Comparison of ENCODE assay signal across 8 cellular contexts in the genomic region with DNA sequence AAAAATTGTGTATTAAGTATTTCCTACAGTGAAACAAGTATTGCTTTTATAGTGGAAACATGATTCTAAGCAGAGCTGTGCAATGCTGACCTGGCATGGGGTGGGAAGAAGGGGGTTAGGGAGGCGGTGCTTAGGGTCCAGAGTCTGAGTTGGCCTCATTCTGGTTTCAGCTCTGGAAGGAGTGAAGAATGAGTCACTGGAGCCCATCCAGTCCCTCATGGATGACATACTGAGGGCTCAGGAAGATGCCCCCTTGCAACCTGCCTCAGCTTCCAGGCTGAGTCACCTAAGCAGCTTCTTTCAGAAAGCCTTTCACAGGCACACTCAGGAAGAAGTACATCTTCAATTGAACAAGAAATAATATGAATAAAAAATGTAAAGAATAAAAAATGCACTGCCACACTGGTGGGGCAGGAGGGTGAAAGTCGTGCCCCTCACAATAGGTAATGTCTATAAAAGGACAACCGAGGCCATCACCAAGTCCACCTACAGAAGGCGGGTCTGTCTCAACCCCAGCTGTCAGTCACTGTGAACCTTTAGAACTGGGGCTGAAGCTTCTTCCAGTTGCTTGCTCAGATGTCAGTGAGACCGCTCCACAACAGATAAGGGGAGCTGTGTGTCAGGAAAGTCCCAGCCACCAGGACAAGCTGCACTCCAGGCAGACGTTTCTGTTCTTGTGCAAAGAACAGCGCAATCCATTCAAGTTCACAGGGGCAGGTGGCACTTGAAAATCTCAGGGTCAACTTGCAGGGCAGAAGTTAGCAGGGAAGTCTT. TPM values are rescaled to one million over a fixed set of nuclear protein-coding genes. Genes with fewer than 3 reads are reported as not detected.
A peak's percentile ranks its signal among the peaks of the same experiment; 100 is the strongest.
DNase-seq lines count a peak whose midpoint lies in the region; ATAC-seq, FAIRE-seq and TF ChIP-seq lines count a peak whose summit lies in the region.
"Not testable (repeated sequence)": the region's sequence is repeated elsewhere in the genome, so short reads cannot be mapped to it uniquely, and the experiment has no call there.

No MANE protein-coding gene starts in this region.

- peaks cover 33% of the 10 kb centered on the region for H3K4me1 Mint-ChIP-seq in activated CD8-positive, alpha-beta memory T cell treated with anti-CD3 and anti-CD28 coated beads, Interleukin-2, amount 10 ng/mL, durations not matched to agents 7 days and 5 days

- H3K27me3 ChIP-seq in PC-3 (ENCODE audit: low read length); K562 (ENCODE audit: control insufficient read depth in 2 of 2, insufficient read depth in 2 of 2, low read length in 2 of 2); right cardiac atrium (ENCODE audit: control insufficient read depth, insufficient read depth): not testable (repeated sequence)

- H3K9me3 ChIP-seq in PC-3 (ENCODE audit: low read length); K562 (replicated peaks; ENCODE audit: control insufficient read depth, insufficient read depth, low read depth, low read length); right cardiac atrium (ENCODE audit: control insufficient read depth, low read length): not testable (repeated sequence)

- TF ChIP-seq EP300 in K562 (IDR thresholded peaks at IDR 0.05; ENCODE audit: low read length) = not testable (repeated sequence)

- H3K79me2 ChIP-seq in PC-3 (ENCODE audit: low read length); K562 (ENCODE audit: control insufficient read depth, insufficient read depth, low read length): not testable (repeated sequence)

- peak overlapping the region; percentile 20; the same call in 1 of the 2 replicates for H3K27ac ChIP-seq in PC-3 (ENCODE audit: low read length)
- H3K27ac ChIP-seq in K562 (ENCODE audit: extremely low read depth, low read depth, low read length) = not testable (repeated sequence)
- peak overlapping the region; percentile 64 for H3K27ac ChIP-seq in right cardiac atrium (ENCODE audit: low read length)

- not testable (repeated sequence) for TF ChIP-seq POLR2A in K562 (conservative IDR thresholded peaks at IDR 0.05)

- in situ Hi-C loops in ACHN (cut with HindIII; ENCODE audit: low pct_ligation_motif_present, low pct_unique_long_range_greater_than_20kb, low sequenced_read_pairs); K562 (cut with MboI): not testable (repeated sequence)

- not testable (repeated sequence) for H2AFZ ChIP-seq in PC-3 (ENCODE audit: low read length); K562 (ENCODE audit: low read depth, low read length)

- not testable (repeated sequence) for TF ChIP-seq CTCF in PC-3 (conservative IDR thresholded peaks at IDR 0.05; ENCODE audit: low read depth, low read length); K562 (IDR thresholded peaks at IDR 0.05 in 2 of 3, conservative IDR thresholded peaks at IDR 0.05 in 1 of 3; ENCODE audit: insufficient read depth in 2 of 3, low read depth in 1 of 3, low read length in 3 of 3); fibroblast of mammary gland (conservative IDR thresholded peaks at IDR 0.05; ENCODE audit: control insufficient read depth, insufficient read depth, low read depth, low read length)

- H3K4me2 ChIP-seq in PC-3 (ENCODE audit: low read length); K562 (ENCODE audit: insufficient read depth, low read length): not testable (repeated sequence)

- POLR2A ChIA-PET in PC-3 (lab: Charles Lee; ENCODE audit: unreplicated experiment) = interaction anchor here (0.6 kb wide), 1 partner anchor 39 kb away, joined by 4 read pairs; no protein-coding TSS in a partner anchor
- POLR2A ChIA-PET in K562 (lab: Yijun Ruan, JAX) = interaction anchor here (0.6 kb wide), 1 partner anchor 14 kb away, joined by 4 read pairs; no protein-coding TSS in a partner anchor

- not testable (repeated sequence) for H3K9me3 Mint-ChIP-seq in activated CD8-positive, alpha-beta memory T cell treated with anti-CD3 and anti-CD28 coated beads, Interleukin-2, amount 10 ng/mL, durations not matched to agents 7 days and 5 days (ENCODE audit: low read depth)

- not testable (repeated sequence) for H3K4me3 Mint-ChIP-seq in activated CD8-positive, alpha-beta memory T cell treated with anti-CD3 and anti-CD28 coated beads, Interleukin-2, amount 10 ng/mL, durations not matched to agents 7 days and 5 days

- H3K4me3 ChIP-seq in PC-3 (ENCODE audit: low read length); K562; fibroblast of mammary gland (ENCODE audit: control insufficient read depth, low read depth, low read length); right cardiac atrium (ENCODE audit: low read length): not testable (repeated sequence)

- peaks cover 16% of the 10 kb centered on the region for H3K4me1 ChIP-seq in PC-3 (ENCODE audit: insufficient read depth, low read length)
- H3K4me1 ChIP-seq in K562 (replicated peaks in 1 of 2; ENCODE audit: control insufficient read depth in 2 of 2, insufficient read depth in 2 of 2, low read length in 2 of 2); right cardiac atrium (ENCODE audit: control insufficient read depth, insufficient read depth, low read length): not testable (repeated sequence)

- TSS peak; percentile 60 for BruUV-seq in PC-3 (replicated peaks; lab: Mats Ljungman, UMichigan)
- BruUV-seq in K562 (replicated peaks; lab: Mats Ljungman, UMichigan) = not testable (repeated sequence)

- CTCF ChIA-PET in PC-3 (lab: Charles Lee) = interaction anchor here (0.8 to 1.2 kb wide), 2 partner anchors 64 to 202 kb away, joined by 4 to 6 read pairs; no protein-coding TSS in a partner anchor
- CTCF ChIA-PET in activated CD8-positive, alpha-beta memory T cell treated with anti-CD3 and anti-CD28 coated beads, Interleukin-2, amount 10 ng/mL, durations not matched to agents 7 days and 5 days (lab: Charles Lee) = interaction anchor here (1.3 kb wide), 1 partner anchor 205 kb away, joined by 3 read pairs; no protein-coding TSS in a partner anchor
- CTCF ChIA-PET in K562 (lab: Yijun Ruan, JAX; ENCODE audit: low intra/inter-chr PET ratio) = not testable (repeated sequence)

- H4K20me1 ChIP-seq in PC-3 (ENCODE audit: low read length); K562 (replicated peaks; ENCODE audit: control insufficient read depth, insufficient read depth, low read length): not testable (repeated sequence)

- 16% methylated on average over 3 of the region's 7 CpGs for WGBS in K562 (ENCODE audit: insufficient coverage, low coverage, missing lambda C conversion rate)
- 70% methylated on average over 7 of the region's 7 CpGs for WGBS in right cardiac atrium

- TF ChIP-seq RAD21 in K562 (CRISPR knock-in tag; conservative IDR thresholded peaks at IDR 0.05 in 1 of 2, IDR thresholded peaks at IDR 0.05 in 1 of 2) = not testable (repeated sequence)

- peak; percentile 92 for ATAC-seq in PC-3
- peak; percentile 26 for ATAC-seq in activated CD8-positive, alpha-beta memory T cell treated with anti-CD3 and anti-CD28 coated beads, Interleukin-2, amount 10 ng/mL, durations not matched to agents 7 days and 5 days
- not testable (repeated sequence) for ATAC-seq in K562
- ATAC-seq in right cardiac atrium = peak; percentile 30 to 32

- DNase-seq in ACHN = peak; percentile 83
- peak; percentile 35 for DNase-seq in HCEC 1CT
- DNase-seq in PC-3 = peak; percentile 65
- not testable (repeated sequence) for DNase-seq in activated CD8-positive, alpha-beta memory T cell treated with anti-CD3 and anti-CD28 coated beads, Interleukin-2, amount 10 ng/mL, durations not matched to agents 7 days and 5 days; K562 (ENCODE audit: extremely low read depth in 1 of 4, low spot score in 3 of 4); right cardiac atrium
- peak; percentile 87 for DNase-seq in fibroblast of mammary gland (ENCODE audit: low read depth)
- peak; percentile 76 for DNase-seq in renal cortical epithelial cell (ENCODE audit: low read depth)

- not testable (repeated sequence) for H3K9me1 ChIP-seq in K562 (ENCODE audit: control insufficient read depth, insufficient read depth, low read length)

- H3K36me3 ChIP-seq in PC-3 (ENCODE audit: low read depth, low read length); K562 (ENCODE audit: control insufficient read depth, insufficient read depth, low read length): not testable (repeated sequence)

- FAIRE-seq in K562 (lab: Jason Lieb, UNC) = not testable (repeated sequence)

- intact Hi-C loops in PC-3 (cut with micrococcal nuclease); K562 (cut with micrococcal nuclease); right cardiac atrium (cut with DNase I): not testable (repeated sequence)

- not testable (repeated sequence) for H3K9ac ChIP-seq in PC-3 (ENCODE audit: low read length); K562 (ENCODE audit: insufficient read depth in 1 of 2, low read depth in 2 of 2, low read length in 2 of 2)

- H3K9me2 ChIP-seq in PC-3 (replicated peaks; ENCODE audit: low read length) = not testable (repeated sequence)

- not testable (repeated sequence) for H3K27ac Mint-ChIP-seq in activated CD8-positive, alpha-beta memory T cell treated with anti-CD3 and anti-CD28 coated beads, Interleukin-2, amount 10 ng/mL, durations not matched to agents 7 days and 5 days

- not testable (repeated sequence) for H3K36me3 Mint-ChIP-seq in activated CD8-positive, alpha-beta memory T cell treated with anti-CD3 and anti-CD28 coated beads, Interleukin-2, amount 10 ng/mL, durations not matched to agents 7 days and 5 days

- H3K27me3 Mint-ChIP-seq in activated CD8-positive, alpha-beta memory T cell treated with anti-CD3 and anti-CD28 coated beads, Interleukin-2, amount 10 ng/mL, durations not matched to agents 7 days and 5 days = not testable (repeated sequence)

- H3F3A ChIP-seq in PC-3 (ENCODE audit: low read length, unreplicated experiment) = not testable (repeated sequence)

RNA-seq across cellular contexts. Expression of gene DDX11, which starts 20.8 kb away (rescaled TPM):
- total RNA-seq in PC-3 (2014; rRNA removed) (53.8 and 72.2 TPM in 2 replicates), K562 (2014; rRNA removed) (47.6 and 52.0 TPM in 2 replicates), K562 (2014; rRNA removed; fragmentation: Illumina TruSeq; extraction: Trizol) (29.9 and 30.0 TPM in 2 replicates), K562 (2015; rRNA removed; fragmentation: Illumina TruSeq; extraction: Trizol) (35.3 and 37.5 TPM in 2 replicates), K562 (2021) (88.9 and 93.2 TPM in 2 replicates), right cardiac atrium (10 to 100 TPM in 2 of 4 donors, 1 to 10 TPM in 2; 5.4 to 16.5 (median 10.9) TPM), renal cortical epithelial cell (10.8 and 19.8 TPM in 2 replicates)
- total RNA-seq in activated CD8-positive, alpha-beta memory T cell treated with anti-CD3 and anti-CD28 coated beads, Interleukin-2, amount 10 ng/mL, durations not matched to agents 7 days and 5 days = 100 to 1,000 TPM; 176 to 240 TPM
- 399 and 677 TPM in 2 replicates for total RNA-seq in K562 (2011; cell fraction: chromatin; rRNA removed; ENCODE audit: low replicate concordance)
- total RNA-seq in K562 (2011; cell fraction: nucleolus; rRNA removed) = 337 and 381 TPM in 2 replicates
- 261 and 283 TPM in 2 replicates for total RNA-seq in K562 (2011; cell fraction: nucleoplasm; rRNA removed)
- polyA plus RNA-seq in K562 (2011; rRNA removed) (47.1 and 55.0 TPM in 2 replicates), K562 (2014; fragmentation: Illumina TruSeq; extraction: Trizol) (42.5 and 45.3 TPM in 2 replicates), K562 (2014; fragmentation: Nextera tagmentation; extraction: Ambion mirVana) (1 to 10 TPM; 3.6 to 5.5 TPM), K562 (2014; rRNA removed) (70.7 and 73.1 TPM in 2 replicates), right cardiac atrium (7.8 TPM)
- 29.8 and 31.9 TPM in 2 replicates for polyA plus RNA-seq in K562 (2011; cell fraction: cytosol; rRNA removed)
- polyA plus RNA-seq in K562 (2011; cell fraction: nucleus; rRNA removed) = 348 and 459 TPM in 2 replicates
- polyA plus RNA-seq in K562 (2012) = 57.0 and 73.6 TPM in 2 replicates
- polyA minus RNA-seq in K562 (2011; rRNA and poly(A)+ RNA removed) = 53.7 and 55.3 TPM in 2 replicates
- 22.5 and 25.8 TPM in 2 replicates for polyA minus RNA-seq in K562 (2011; cell fraction: cytosol; rRNA and poly(A)+ RNA removed)
- polyA minus RNA-seq in K562 (2011; cell fraction: nucleus; rRNA and poly(A)+ RNA removed) = 140 and 145 TPM in 2 replicates
